ENCODE assay signal across 8 cellular contexts in genomic region chr1:210448293-210448892, GRCh38.
DNase-seq lines count a peak whose midpoint lies in the region; ATAC-seq and TF ChIP-seq lines count a peak whose summit lies in the region.

No MANE protein-coding gene starts in this region.

- no peak for TF ChIP-seq POLR2A in gastroesophageal sphincter (IDR thresholded peaks at IDR 0.05)

- H4K5ac ChIP-seq in mesendoderm (ENCODE audit: low read length), result no peak overlapping the region

- no peak overlapping the region for H3K23ac ChIP-seq in mesendoderm (ENCODE audit: low read length)

- H4K8ac ChIP-seq in mesendoderm (ENCODE audit: low read depth, low read length), result no peak overlapping the region

- WGBS in mesendoderm (ENCODE audit: extremely low coverage, insufficient coverage, low lambda C conversion rate), result no CpG with 5 or more reads among the region's 4 CpGs
- 30 to 35% methylated on average over 4 of the region's 4 CpGs for WGBS in gastroesophageal sphincter (ENCODE audit: low coverage in 1 of 2), 2 donors

- H3K4ac ChIP-seq in mesendoderm (ENCODE audit: low read depth, low read length), result no peak overlapping the region

- peaks cover 20% of the 10 kb centered on the region for H3K27me3 ChIP-seq in OCI-LY3 (ENCODE audit: low read depth, low read length)
- no peaks in the 10 kb centered on the region for H3K27me3 ChIP-seq in mesendoderm (ENCODE audit: insufficient read depth, low read length, poor library complexity)
- no peaks in the 10 kb centered on the region for H3K27me3 ChIP-seq in gastroesophageal sphincter

- H3K56ac ChIP-seq in mesendoderm (ENCODE audit: low read length), result no peak overlapping the region

- H2AK5ac ChIP-seq in mesendoderm (ENCODE audit: low read length), result no peak overlapping the region

- CTCF ChIA-PET in activated CD4-positive, alpha-beta T cell treated with anti-CD3 and anti-CD28 coated beads for 36 hours (lab: Charles Lee), result interaction anchor here (0.6 to 4.9 kb wide), 15 partner anchors 10 to 705 kb away, joined by 3 to 44 read pairs (median 4); partner anchors contain the start of gene KCNH1

- TF ChIP-seq RAD21 in Ishikawa (IDR thresholded peaks at IDR 0.05; ENCODE audit: low read depth), result peak; percentile 76

- H2AFZ ChIP-seq in OCI-LY3 (ENCODE audit: low read depth, low read length), result peak overlapping the region; percentile 50; the same call in 1 of the 2 replicates

- ATAC-seq in activated CD4-positive, alpha-beta T cell treated with anti-CD3 and anti-CD28 coated beads for 36 hours, result no peak
- ATAC-seq in gastroesophageal sphincter (no peak), GM21529 (IDR thresholded peaks at IDR 0.05; ENCODE audit: unreplicated experiment) (no peak)

- no peaks in the 10 kb centered on the region for H4K20me1 ChIP-seq in OCI-LY3 (ENCODE audit: insufficient read depth, low read length)

- POLR2A ChIA-PET in activated CD4-positive, alpha-beta T cell treated with anti-CD3 and anti-CD28 coated beads for 36 hours (lab: Charles Lee), result interaction anchor here (1.8 to 2.8 kb wide), 2 partner anchors 75 kb away, joined by 4 to 58 read pairs; no protein-coding TSS in a partner anchor

- H3K9ac ChIP-seq in OCI-LY3 (ENCODE audit: low read length) (no peak overlapping the region), mesendoderm (ENCODE audit: low read length) (no peak overlapping the region)

- intact Hi-C loops in activated CD4-positive, alpha-beta T cell treated with anti-CD3 and anti-CD28 coated beads for 36 hours (cut with DNase I, micrococcal nuclease), result loop anchor here (1.0 to 5.0 kb wide), 6 partner anchors 41 to 1207 kb away; partner anchors contain the start of gene KCNH1 (in 1 of the 2)

- no peaks in the 10 kb centered on the region for H3K36me3 Mint-ChIP-seq in activated CD4-positive, alpha-beta T cell treated with anti-CD3 and anti-CD28 coated beads for 36 hours (ENCODE audit: low read depth)

- H2BK15ac ChIP-seq in mesendoderm (replicated peaks; ENCODE audit: low read depth), result no peak overlapping the region

- peaks cover 28% of the 10 kb centered on the region for H3K4me1 Mint-ChIP-seq in activated CD4-positive, alpha-beta T cell treated with anti-CD3 and anti-CD28 coated beads for 36 hours

- no peak overlapping the region for H3K18ac ChIP-seq in mesendoderm (ENCODE audit: low read length)

- TF ChIP-seq CTCF in OCI-LY3 (IDR thresholded peaks at IDR 0.05; ENCODE audit: low read depth, low read length), result peak; percentile 82
- TF ChIP-seq CTCF in gastroesophageal sphincter (IDR thresholded peaks at IDR 0.05), result peak in 2 of 4 experiments; percentile 32 to 56

- peak overlapping the region; percentile 45 for H3K4me2 ChIP-seq in OCI-LY3 (ENCODE audit: low read length)
- no peak overlapping the region for H3K4me2 ChIP-seq in mesendoderm (ENCODE audit: low read length)

- H3K36me3 ChIP-seq in OCI-LY3 (replicated peaks; ENCODE audit: low read depth, low read length), result no peaks in the 10 kb centered on the region
- H3K36me3 ChIP-seq in mesendoderm (ENCODE audit: control insufficient read depth, insufficient read depth, low read length), result no peaks in the 10 kb centered on the region
- no peaks in the 10 kb centered on the region for H3K36me3 ChIP-seq in gastroesophageal sphincter

- H3K4me1 ChIP-seq in OCI-LY3 (ENCODE audit: low read length), result peaks cover 31% of the 10 kb centered on the region
- H3K4me1 ChIP-seq in mesendoderm (ENCODE audit: control insufficient read depth, low read depth, low read length), result peaks cover 2% of the 10 kb centered on the region
- H3K4me1 ChIP-seq in gastroesophageal sphincter, result no peaks in the 10 kb centered on the region

- no peaks in the 10 kb centered on the region for H3K79me1 ChIP-seq in mesendoderm (ENCODE audit: low read length)

- TF ChIP-seq EP300 in Ishikawa (IDR thresholded peaks at IDR 0.05; ENCODE audit: borderline replicate concordance), result no peak
- TF ChIP-seq EP300 in gastroesophageal sphincter (IDR thresholded peaks at IDR 0.05), result no peak

- no peak overlapping the region for H2BK120ac ChIP-seq in mesendoderm (ENCODE audit: low read depth, low read length)

- H3K9me3 ChIP-seq in OCI-LY3 (ENCODE audit: insufficient read depth, low read length) (no peaks in the 10 kb centered on the region), gastroesophageal sphincter (no peaks in the 10 kb centered on the region)

- H2BK5ac ChIP-seq in mesendoderm (ENCODE audit: low read length), result no peak overlapping the region

- H3K27ac ChIP-seq in OCI-LY3 (ENCODE audit: low read length) (no peak overlapping the region), mesendoderm (ENCODE audit: low read depth, low read length) (no peak overlapping the region), gastroesophageal sphincter (no peak overlapping the region)

- peak; percentile 49 for DNase-seq in activated CD4-positive, alpha-beta T cell treated with anti-CD3 and anti-CD28 coated beads for 36 hours
- no peak for DNase-seq in activated CD4-positive, alpha-beta T cell treated with anti-CD3 and anti-CD28 coated beads, Interleukin-2, amount 50 U/mL, for 1 hour
- DNase-seq in dedifferentiated amniotic fluid mesenchymal stem cell (ENCODE audit: extremely low spot score), result peak; percentile 57
- peak; percentile 70 for DNase-seq in mesendoderm

- H3K27ac Mint-ChIP-seq in activated CD4-positive, alpha-beta T cell treated with anti-CD3 and anti-CD28 coated beads for 36 hours, result no peak overlapping the region

- H3K4me3 ChIP-seq in OCI-LY3 (ENCODE audit: low read length), result no peak overlapping the region
- H3K4me3 ChIP-seq in mesendoderm (ENCODE audit: low read length), result no peak overlapping the region
- H3K4me3 ChIP-seq in gastroesophageal sphincter, result no peak overlapping the region

- no peak overlapping the region for H3K4me3 Mint-ChIP-seq in activated CD4-positive, alpha-beta T cell treated with anti-CD3 and anti-CD28 coated beads for 36 hours

- H3K27me3 Mint-ChIP-seq in activated CD4-positive, alpha-beta T cell treated with anti-CD3 and anti-CD28 coated beads for 36 hours, result peaks cover 2% of the 10 kb centered on the region

- H3K9me3 Mint-ChIP-seq in activated CD4-positive, alpha-beta T cell treated with anti-CD3 and anti-CD28 coated beads for 36 hours (ENCODE audit: low read depth), result no peaks in the 10 kb centered on the region

- no peaks in the 10 kb centered on the region for H3K79me2 ChIP-seq in OCI-LY3 (ENCODE audit: low read length)
- H3K79me2 ChIP-seq in mesendoderm (ENCODE audit: control insufficient read depth, insufficient read depth, low read length), result no peaks in the 10 kb centered on the region

TF ChIP-seq in Ishikawa, 13 proteins besides CTCF, POLR2A, EP300 and RAD21:
- TF ChIP-seq USF1 (IDR thresholded peaks at IDR 0.05) (no peak), ZBTB7A (IDR thresholded peaks at IDR 0.05; ENCODE audit: low read depth) (no peak), NFIC (IDR thresholded peaks at IDR 0.05) (no peak), TAF1 (IDR thresholded peaks at IDR 0.05; ENCODE audit: low read depth) (no peak), CREB1 (IDR thresholded peaks at IDR 0.05; ENCODE audit: low read depth) (no peak), FOXM1 (IDR thresholded peaks at IDR 0.05; ENCODE audit: borderline replicate concordance, low read depth) (no peak), CEBPB (IDR thresholded peaks at IDR 0.05) (no peak), TCF12 (IDR thresholded peaks at IDR 0.05; ENCODE audit: low read depth) (no peak), EGR1 (IDR thresholded peaks at IDR 0.05) (no peak), TEAD4 (IDR thresholded peaks at IDR 0.05) (no peak), YY1 (IDR thresholded peaks at IDR 0.05; ENCODE audit: low read depth) (no peak), REST (IDR thresholded peaks at IDR 0.05; ENCODE audit: low read depth) (no peak)
- TF ChIP-seq, protein P1, sequence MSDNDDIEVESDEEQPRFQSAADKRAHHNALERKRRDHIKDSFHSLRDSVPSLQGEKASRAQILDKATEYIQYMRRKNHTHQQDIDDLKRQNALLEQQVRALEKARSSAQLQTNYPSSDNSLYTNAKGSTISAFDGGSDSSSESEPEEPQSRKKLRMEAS (IDR thresholded peaks at IDR 0.05), result no peak
TF ChIP-seq in Ishikawa: peak in this region for 0.
